7 cellular contexts compared by ENCODE assay signal in genomic region chr1:27360159-27361043, GRCh38. TPM values are rescaled to one million over a fixed set of nuclear protein-coding genes. Genes with fewer than 3 reads are reported as not detected.
DNase-seq lines count a peak whose midpoint lies in the region; FAIRE-seq and TF ChIP-seq lines count a peak whose summit lies in the region.
"Had no signal": no experiment of that assay in that cellular context is flagged by ENCODE, and none has a peak within 500 bp of the region (broad histone marks: within the 10 kb centered on the region; RNA-seq: fewer than 3 reads in every experiment).

No MANE protein-coding gene starts in this region.

- H3K9me3 Mint-ChIP-seq in activated T-helper 2 cell treated with anti-CD3 and anti-CD28 coated beads, Interferon-gamma antibody, Interleukin-2, Interleukin-4, amounts not matched to agents 10 μg/mL and 5 μg/mL and 100 μg/mL, durations not matched to agents 14 hours and 24 hours and 36 hours: no peaks in the 10 kb centered on the region

- H3K27me3 Mint-ChIP-seq in activated T-helper 2 cell treated with anti-CD3 and anti-CD28 coated beads, Interferon-gamma antibody, Interleukin-2, Interleukin-4, amounts not matched to agents 10 μg/mL and 5 μg/mL and 100 μg/mL, durations not matched to agents 14 hours and 24 hours and 36 hours (ENCODE audit: low read depth): no peaks in the 10 kb centered on the region

- FAIRE-seq in urothelium cell line (lab: Jason Lieb, UNC): no peak

- H3K36me3 Mint-ChIP-seq in activated T-helper 2 cell treated with anti-CD3 and anti-CD28 coated beads, Interferon-gamma antibody, Interleukin-2, Interleukin-4, amounts not matched to agents 10 μg/mL and 5 μg/mL and 100 μg/mL, durations not matched to agents 14 hours and 24 hours and 36 hours (ENCODE audit: low read depth): peaks cover 6% of the 10 kb centered on the region

- no peaks in the 10 kb centered on the region for H3K27me3 ChIP-seq in mononuclear cell (ENCODE audit: insufficient read depth, low read length)

- no peaks in the 10 kb centered on the region for H3K9me3 ChIP-seq in mononuclear cell (ENCODE audit: low read depth, low read length)

- peak overlapping the region; percentile 32 for H3K4me3 ChIP-seq in mononuclear cell (ENCODE audit: low read length)

- peaks cover 49% of the 10 kb centered on the region for H3K4me1 ChIP-seq in mononuclear cell (ENCODE audit: insufficient read depth, low read length)

- DNase-seq in GM10266 (ENCODE audit: extremely low spot score): peak; percentile 71
- no peak for DNase-seq in activated T-helper 2 cell treated with anti-CD3 and anti-CD28 coated beads, Interferon-gamma antibody, Interleukin-2, Interleukin-4, amounts not matched to agents 10 μg/mL and 5 μg/mL and 100 μg/mL, durations not matched to agents 14 hours and 24 hours and 36 hours (ENCODE audit: low spot score)
- no peak for DNase-seq in urothelium cell line (ENCODE audit: low spot score)
- DNase-seq in NCI-H1436 (lab: John Stamatoyannopoulos, UW): no peak
- no peak for DNase-seq in DMS 273 (lab: John Stamatoyannopoulos, UW; ENCODE audit: unreplicated experiment)
- DNase-seq: DMS53 had no signal

- peaks cover 34% of the 10 kb centered on the region for H3K4me1 Mint-ChIP-seq in activated T-helper 2 cell treated with anti-CD3 and anti-CD28 coated beads, Interferon-gamma antibody, Interleukin-2, Interleukin-4, amounts not matched to agents 10 μg/mL and 5 μg/mL and 100 μg/mL, durations not matched to agents 14 hours and 24 hours and 36 hours (ENCODE audit: low read depth)

- H3K27ac Mint-ChIP-seq in activated T-helper 2 cell treated with anti-CD3 and anti-CD28 coated beads, Interferon-gamma antibody, Interleukin-2, Interleukin-4, amounts not matched to agents 10 μg/mL and 5 μg/mL and 100 μg/mL, durations not matched to agents 14 hours and 24 hours and 36 hours: no peak overlapping the region

- intact Hi-C loops in activated T-helper 2 cell treated with anti-CD3 and anti-CD28 coated beads, Interferon-gamma antibody, Interleukin-2, Interleukin-4, amounts not matched to agents 10 μg/mL and 5 μg/mL and 100 μg/mL, durations not matched to agents 14 hours and 24 hours and 36 hours (cut with micrococcal nuclease): no loop called here

- H3K4me3 Mint-ChIP-seq in activated T-helper 2 cell treated with anti-CD3 and anti-CD28 coated beads, Interferon-gamma antibody, Interleukin-2, Interleukin-4, amounts not matched to agents 10 μg/mL and 5 μg/mL and 100 μg/mL, durations not matched to agents 14 hours and 24 hours and 36 hours (ENCODE audit: low read depth): peak overlapping the region; percentile 73

- TF ChIP-seq CTCF in GM10266 (IDR thresholded peaks at IDR 0.05; ENCODE audit: control insufficient read depth, insufficient read depth, low read depth, missing control alignments): no peak

RNA-seq across cellular contexts. Expression of gene MAP3K6, which starts 6.4 kb away (rescaled TPM):
- 15.8 and 22.0 TPM in 2 replicates for total RNA-seq in activated T-helper 2 cell treated with anti-CD3 and anti-CD28 coated beads, Interferon-gamma antibody, Interleukin-2, Interleukin-4, amounts not matched to agents 10 μg/mL and 5 μg/mL and 100 μg/mL, durations not matched to agents 14 hours and 24 hours and 36 hours
- total RNA-seq in mononuclear cell: 2.0 TPM

RNA-seq across cellular contexts. Expression of gene FCN3, which starts 14.2 kb away (rescaled TPM):
- not detected in 2 replicates for total RNA-seq in activated T-helper 2 cell treated with anti-CD3 and anti-CD28 coated beads, Interferon-gamma antibody, Interleukin-2, Interleukin-4, amounts not matched to agents 10 μg/mL and 5 μg/mL and 100 μg/mL, durations not matched to agents 14 hours and 24 hours and 36 hours
- not detected for total RNA-seq in mononuclear cell

RNA-seq across cellular contexts. Expression of gene SYTL1, which starts 18.6 kb away (rescaled TPM):
- 20.0 and 25.7 TPM in 2 replicates for total RNA-seq in activated T-helper 2 cell treated with anti-CD3 and anti-CD28 coated beads, Interferon-gamma antibody, Interleukin-2, Interleukin-4, amounts not matched to agents 10 μg/mL and 5 μg/mL and 100 μg/mL, durations not matched to agents 14 hours and 24 hours and 36 hours
- 44.3 TPM for total RNA-seq in mononuclear cell

RNA-seq across cellular contexts. Expression of gene CD164L2, which starts 22.7 kb away (rescaled TPM):
- total RNA-seq in activated T-helper 2 cell treated with anti-CD3 and anti-CD28 coated beads, Interferon-gamma antibody, Interleukin-2, Interleukin-4, amounts not matched to agents 10 μg/mL and 5 μg/mL and 100 μg/mL, durations not matched to agents 14 hours and 24 hours and 36 hours: not detected in 2 replicates
- not detected for total RNA-seq in mononuclear cell

RNA-seq across cellular contexts. Expression of gene GPR3, which starts 32.0 kb away (rescaled TPM):
- total RNA-seq in activated T-helper 2 cell treated with anti-CD3 and anti-CD28 coated beads, Interferon-gamma antibody, Interleukin-2, Interleukin-4, amounts not matched to agents 10 μg/mL and 5 μg/mL and 100 μg/mL, durations not matched to agents 14 hours and 24 hours and 36 hours: 3.7 and 3.9 TPM in 2 replicates
- 0.10 TPM for total RNA-seq in mononuclear cell
